ENCODE assay signal across 26 cellular contexts in the genomic region with DNA sequence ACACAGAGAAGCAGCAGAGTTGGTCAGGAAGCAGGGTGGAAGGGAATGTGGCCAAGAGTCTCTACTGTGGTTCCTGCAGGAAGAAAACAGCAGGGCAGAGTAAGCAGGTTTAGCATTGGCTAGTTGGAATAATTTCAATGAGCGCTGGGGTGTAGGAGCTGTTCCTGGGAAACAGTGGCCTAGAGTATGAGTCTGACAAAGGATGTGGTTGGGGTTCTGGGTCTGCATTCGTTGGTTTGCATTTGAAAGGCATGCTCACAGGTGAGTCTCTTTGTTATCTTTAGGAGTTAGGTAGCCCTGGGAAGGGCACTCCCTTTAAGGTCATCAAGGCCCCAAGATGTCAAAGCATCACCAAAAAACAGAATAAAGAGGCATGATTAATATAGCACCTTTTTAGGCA.
"Had no signal": no experiment of that assay in that cellular context is flagged by ENCODE, and none has a peak within 500 bp of the region (broad histone marks: within the 10 kb centered on the region; RNA-seq: fewer than 3 reads in every experiment).

No MANE protein-coding gene starts in this region.

- H3K4me1 Mint-ChIP-seq: naive thymus-derived CD4-positive, alpha-beta T cell; stimulated activated effector memory CD8-positive, alpha-beta T cell treated with anti-CD3 and anti-CD28 coated beads, Interleukin-12 subunit alpha, Interleukin-12 subunit beta, amount 100 ng/mL, for 72 hours; stimulated activated naive CD8-positive, alpha-beta T cell treated with anti-CD3 and anti-CD28 coated beads, Interleukin-15, amount 100 ng/mL, for 72 hours had no signal

- DNase-seq: hypothalamus; islet precursor cell; left ventricle myocardium inferior; mesendoderm; naive thymus-derived CD4-positive, alpha-beta T cell; nucleus accumbens; pancreas; posterior cingulate gyrus; retina; right cardiac atrium; stimulated activated CD4-positive, alpha-beta T cell treated with anti-CD3 and anti-CD28 coated beads, Interleukin-12 subunit alpha, Interleukin-12 subunit beta, amount 100 ng/mL, for 4 hours; stimulated activated CD4-positive, alpha-beta T cell treated with anti-CD3 and anti-CD28 coated beads, Interleukin-15, amount 100 ng/mL, for 24 hours; stimulated activated CD4-positive, alpha-beta T cell treated with anti-CD3 and anti-CD28 coated beads, Interleukin-4, amount 100 ng/mL, for 24 hours; stimulated activated naive CD4-positive, alpha-beta T cell treated with Interleukin-2 at 50 U/mL for 16 hours; stimulated activated naive CD8-positive, alpha-beta T cell treated with anti-CD3 and anti-CD28 coated beads, Interleukin-15, amount 100 ng/mL, for 72 hours; substantia nigra; uterus had no signal

- H3K9me3 Mint-ChIP-seq: type B pancreatic cell had no signal

- H3K4me3 Mint-ChIP-seq: mesothelial cell of epicardium; naive thymus-derived CD4-positive, alpha-beta T cell; natural killer cell treated with Interleukin-12 subunit alpha and Interleukin-12 subunit beta and Interleukin-15 and Interleukin-18, amount 100 ng/mL, for 72 hours; stimulated activated effector memory CD8-positive, alpha-beta T cell treated with anti-CD3 and anti-CD28 coated beads, Interleukin-12 subunit alpha, Interleukin-12 subunit beta, amount 100 ng/mL, for 72 hours; stimulated activated naive CD8-positive, alpha-beta T cell treated with anti-CD3 and anti-CD28 coated beads, Interleukin-15, amount 100 ng/mL, for 72 hours; type B pancreatic cell had no signal

- H3K36me3 Mint-ChIP-seq: mesothelial cell of epicardium; naive thymus-derived CD4-positive, alpha-beta T cell; stimulated activated effector memory CD8-positive, alpha-beta T cell treated with anti-CD3 and anti-CD28 coated beads, Interleukin-12 subunit alpha, Interleukin-12 subunit beta, amount 100 ng/mL, for 72 hours; type B pancreatic cell had no signal

- H3K27ac ChIP-seq: left ventricle myocardium inferior, pancreas, prostate gland, skin epidermis, tibial nerve, uterus had no signal

- H3K4me1 ChIP-seq: left ventricle myocardium inferior, pancreas, prostate gland, tibial nerve, uterus had no signal

- H3K9me3 ChIP-seq: left ventricle myocardium inferior, pancreas, prostate gland, tibial nerve, uterus had no signal

- H3K4me3 ChIP-seq: left ventricle myocardium inferior, lung, pancreas, prostate gland, skin epidermis, tibial nerve, uterus had no signal

- H3K27me3 Mint-ChIP-seq: naive thymus-derived CD4-positive, alpha-beta T cell; natural killer cell treated with Interleukin-12 subunit alpha and Interleukin-12 subunit beta and Interleukin-15 and Interleukin-18, amount 100 ng/mL, for 72 hours; stimulated activated naive CD8-positive, alpha-beta T cell treated with anti-CD3 and anti-CD28 coated beads, Interleukin-15, amount 100 ng/mL, for 72 hours had no signal

- H3K27ac Mint-ChIP-seq: mesothelial cell of epicardium; naive thymus-derived CD4-positive, alpha-beta T cell; natural killer cell treated with Interleukin-12 subunit alpha and Interleukin-12 subunit beta and Interleukin-15 and Interleukin-18, amount 100 ng/mL, for 72 hours; stimulated activated effector memory CD8-positive, alpha-beta T cell treated with anti-CD3 and anti-CD28 coated beads, Interleukin-12 subunit alpha, Interleukin-12 subunit beta, amount 100 ng/mL, for 72 hours; type B pancreatic cell had no signal

- H3K27me3 ChIP-seq: pancreas, tibial nerve, uterus had no signal

- ATAC-seq: naive thymus-derived CD4-positive, alpha-beta T cell; natural killer cell treated with Interleukin-12 subunit alpha and Interleukin-12 subunit beta and Interleukin-15 and Interleukin-18, amount 100 ng/mL, for 72 hours; pancreas; right cardiac atrium; sciatic nerve; stimulated activated effector memory CD8-positive, alpha-beta T cell treated with anti-CD3 and anti-CD28 coated beads, Interleukin-12 subunit alpha, Interleukin-12 subunit beta, amount 100 ng/mL, for 72 hours; stimulated activated naive CD8-positive, alpha-beta T cell treated with anti-CD3 and anti-CD28 coated beads, Interleukin-15, amount 100 ng/mL, for 72 hours had no signal

- H3K36me3 ChIP-seq: left ventricle myocardium inferior, pancreas, prostate gland, tibial nerve, uterus had no signal
